In genomic region chr3:108030915-108031425, GRCh38 we compare ENCODE assay signal across 28 cellular contexts.
"Had no signal": no experiment of that assay in that cellular context is flagged by ENCODE, and none has a peak within 500 bp of the region (broad histone marks: within the 10 kb centered on the region; RNA-seq: fewer than 3 reads in every experiment).

No MANE protein-coding gene starts in this region.

- ATAC-seq: T-cell had no signal

- H3K4me3 ChIP-seq: Peyer's patch, SJSA1 had no signal

- H3K4me1 ChIP-seq: Peyer's patch had no signal

- H3K27ac ChIP-seq: Peyer's patch, SJSA1 had no signal

- H3K27ac Mint-ChIP-seq: activated B cell treated with CpG ODN at 0.5 μM for 24 hours; activated CD4-positive, alpha-beta T cell treated with anti-CD3 and anti-CD28 coated beads, Interleukin-2, amount 10 ng/mL, durations not matched to agents 24 days and 14 days; activated naive CD4-positive, alpha-beta T cell treated with anti-CD3 and anti-CD28 coated beads, Interleukin-2, amount 10 ng/mL, durations not matched to agents 7 days and 5 days; activated naive CD8-positive, alpha-beta T cell treated with anti-CD3 and anti-CD28 coated beads for 36 hours; activated T-helper 2 cell treated with anti-CD3 and anti-CD28 coated beads, Interferon-gamma antibody, Interleukin-2, Interleukin-4, amounts not matched to agents 10 μg/mL and 5 μg/mL and 100 μg/mL, durations not matched to agents 14 hours and 24 hours and 36 hours had no signal

- FAIRE-seq: TTC549 had no signal

- DNase-seq: activated B cell treated with CpG ODN at 0.5 μM for 24 hours; activated CD4-positive, alpha-beta T cell treated with anti-CD3 and anti-CD28 coated beads for 1 hour; activated CD4-positive, alpha-beta T cell treated with anti-CD3 and anti-CD28 coated beads, Interleukin-2, amount 10 ng/mL, durations not matched to agents 24 days and 14 days; activated CD4-positive, alpha-beta T cell treated with anti-CD3 and anti-CD28 coated beads, Interleukin-2, amount 50 U/mL, for 48 hours; activated gamma-delta T cell treated with Interleukin-2 at 50 U/mL for 16 hours; activated naive CD4-positive, alpha-beta T cell treated with anti-CD3 and anti-CD28 coated beads, Interleukin-2, amount 10 ng/mL, durations not matched to agents 7 days and 5 days; activated naive CD8-positive, alpha-beta T cell treated with anti-CD3 and anti-CD28 coated beads for 36 hours; activated T-cell treated with anti-CD3 and anti-CD28 coated beads for 4 hours; activated T-cell treated with anti-CD3 and anti-CD28 coated beads, Interleukin-2, amount 50 U/mL, for 48 hours; anterior cingulate cortex; cerebellar nuclear complex; KBM-7; NCI-H1092; NCI-H2029; NCI-H2107; NCI-H2171 treated with DMSO at 0.1 percent for 48 hours; NCI-H345; NCI-H510A; NCI-H69; NK-92 treated with Interleukin-12 subunit alpha and Interleukin-12 subunit beta, amount 100 ng/mL, for 24 hours; Peyer's patch; SHP77; T-cell; T-helper 2 cell; T1000 had no signal

- H3K27me3 Mint-ChIP-seq: activated B cell treated with CpG ODN at 0.5 μM for 24 hours; activated CD4-positive, alpha-beta T cell treated with anti-CD3 and anti-CD28 coated beads, Interleukin-2, amount 10 ng/mL, durations not matched to agents 24 days and 14 days; activated naive CD4-positive, alpha-beta T cell treated with anti-CD3 and anti-CD28 coated beads, Interleukin-2, amount 10 ng/mL, durations not matched to agents 7 days and 5 days; activated naive CD8-positive, alpha-beta T cell treated with anti-CD3 and anti-CD28 coated beads for 36 hours; T-cell had no signal

- H3K27me3 ChIP-seq: Peyer's patch, SJSA1 had no signal

- H3K4me3 Mint-ChIP-seq: activated B cell treated with CpG ODN at 0.5 μM for 24 hours; activated CD4-positive, alpha-beta T cell treated with anti-CD3 and anti-CD28 coated beads, Interleukin-2, amount 10 ng/mL, durations not matched to agents 24 days and 14 days; activated naive CD4-positive, alpha-beta T cell treated with anti-CD3 and anti-CD28 coated beads, Interleukin-2, amount 10 ng/mL, durations not matched to agents 7 days and 5 days; activated naive CD8-positive, alpha-beta T cell treated with anti-CD3 and anti-CD28 coated beads for 36 hours; T-cell had no signal

- H3K36me3 ChIP-seq: Peyer's patch, SJSA1 had no signal

- H3K9me3 ChIP-seq: Peyer's patch, SJSA1 had no signal
